ENCODE assay signal across 8 cellular contexts in genomic region chr18:1039421-1039820, GRCh38.
"Had no signal": no experiment of that assay in that cellular context is flagged by ENCODE, and none has a peak within 500 bp of the region (broad histone marks: within the 10 kb centered on the region; RNA-seq: fewer than 3 reads in every experiment).

No MANE protein-coding gene starts in this region.

- ATAC-seq: HepG2, K562 had no signal

- H3K27ac Mint-ChIP-seq: IgD-negative memory B cell had no signal

- H3K36me3 Mint-ChIP-seq: IgD-negative memory B cell had no signal

- H3K9ac ChIP-seq: KMS-11 had no signal

- H3K4me3 ChIP-seq: K562 had no signal

- H3K27me3 Mint-ChIP-seq: IgD-negative memory B cell had no signal

- H3K4me2 ChIP-seq: KMS-11 had no signal

- H3K27ac ChIP-seq: HL-60, KMS-11 had no signal

- DNase-seq: IMR-90, KBM-7, KG1 had no signal

- H3K4me1 Mint-ChIP-seq: IgD-negative memory B cell had no signal
